Comparison of ENCODE assay signal across 13 cellular contexts in genomic region chr20:32448306-32449056, GRCh38.
DNase-seq lines count a peak whose midpoint lies in the region; ATAC-seq and TF ChIP-seq lines count a peak whose summit lies in the region.
"Had no signal": no experiment of that assay in that cellular context is flagged by ENCODE, and none has a peak within 500 bp of the region (broad histone marks: within the 10 kb centered on the region; RNA-seq: fewer than 3 reads in every experiment).

No MANE protein-coding gene starts in this region.

- H3K27me3 ChIP-seq in CD8-positive, alpha-beta T cell (ENCODE audit: insufficient read depth, low read length): no peaks in the 10 kb centered on the region
- no peaks in the 10 kb centered on the region for H3K27me3 ChIP-seq in RWPE2 (ENCODE audit: insufficient read depth, poor library complexity, severe bottlenecking)
- no peaks in the 10 kb centered on the region for H3K27me3 ChIP-seq in left ventricle myocardium inferior (ENCODE audit: low read depth)
- H3K27me3 ChIP-seq in trophoblast cell (ENCODE audit: insufficient read depth, low read length): no peaks in the 10 kb centered on the region
- H3K27me3 ChIP-seq: heart left ventricle, testis had no signal

- no peak overlapping the region for H2AFZ ChIP-seq in trophoblast cell (ENCODE audit: insufficient read depth, low read length, poor library complexity)

- H3K4me2 ChIP-seq in trophoblast cell (ENCODE audit: low read length): no peak overlapping the region

- no peak overlapping the region for H3K14ac ChIP-seq in trophoblast cell (ENCODE audit: low read length)

- no peak overlapping the region for H4K91ac ChIP-seq in trophoblast cell (ENCODE audit: low read depth, low read length)

- POLR2A ChIA-PET in CD8-positive, alpha-beta T cell (lab: Charles Lee): no interaction called here

- no peaks in the 10 kb centered on the region for H3K27me3 Mint-ChIP-seq in CD8-positive, alpha-beta T cell (ENCODE audit: low read depth)

- peak overlapping the region; percentile 81 for H3K27ac Mint-ChIP-seq in CD8-positive, alpha-beta T cell

- no peak overlapping the region for H3K4ac ChIP-seq in trophoblast cell (ENCODE audit: low read depth, low read length)

- H3K27ac ChIP-seq in CD8-positive, alpha-beta T cell (ENCODE audit: low read depth, low read length): no peak overlapping the region
- H3K27ac ChIP-seq in RWPE2 (ENCODE audit: poor library complexity, severe bottlenecking): no peak overlapping the region
- H3K27ac ChIP-seq in left ventricle myocardium inferior (replicated peaks): peak overlapping the region; percentile 56
- no peak overlapping the region for H3K27ac ChIP-seq in trophoblast cell (ENCODE audit: low read depth, low read length)

- H3K36me3 ChIP-seq in CD8-positive, alpha-beta T cell (ENCODE audit: insufficient read depth, low read length): peaks cover 45% of the 10 kb centered on the region
- H3K36me3 ChIP-seq in RWPE2 (ENCODE audit: low read depth) (peaks cover 15% of the 10 kb centered on the region), left ventricle myocardium inferior (peaks cover 26% of the 10 kb centered on the region), trophoblast cell (ENCODE audit: control insufficient read depth in 1 of 2, insufficient read depth in 2 of 2, low read length in 2 of 2) (peaks cover 72 to 84% of the 10 kb centered on the region in 2 experiments)

- no peak overlapping the region for H4K8ac ChIP-seq in trophoblast cell (ENCODE audit: low read depth, low read length)

- CTCF ChIA-PET in CD8-positive, alpha-beta T cell (lab: Charles Lee): interaction anchor here (1.4 to 3.0 kb wide), 2 partner anchors 8 to 204 kb away, joined by 3 to 11 read pairs; no protein-coding TSS in a partner anchor

- H3K4me3 Mint-ChIP-seq in CD8-positive, alpha-beta T cell: no peak overlapping the region

- H2BK5ac ChIP-seq in trophoblast cell (ENCODE audit: low read depth, low read length, poor library complexity): no peak overlapping the region

- no peaks in the 10 kb centered on the region for H3K79me2 ChIP-seq in trophoblast cell (ENCODE audit: control insufficient read depth, insufficient read depth, low read length, poor library complexity)

- WGBS in trophoblast cell (ENCODE audit: extremely low coverage, insufficient coverage, insufficient read length): no CpG with 5 or more reads among the region's 13 CpGs

- no peaks in the 10 kb centered on the region for H3K9me3 ChIP-seq in CD8-positive, alpha-beta T cell (ENCODE audit: low read length)
- H3K9me3 ChIP-seq in RWPE2 (ENCODE audit: severe bottlenecking) (no peaks in the 10 kb centered on the region), left ventricle myocardium inferior (replicated peaks) (no peaks in the 10 kb centered on the region), trophoblast cell (ENCODE audit: insufficient read depth, low read depth, low read length) (no peaks in the 10 kb centered on the region)
- H3K9me3 ChIP-seq: heart left ventricle, testis had no signal

- intact Hi-C loops in CD8-positive, alpha-beta T cell (cut with DNase I, micrococcal nuclease): loop anchor here (5.0 to 10.0 kb wide), 2 partner anchors 39 to 206 kb away; no protein-coding TSS in a partner anchor
- intact Hi-C loops in left ventricle myocardium inferior (cut with micrococcal nuclease): no loop called here

- peaks cover 26% of the 10 kb centered on the region for H3K4me1 Mint-ChIP-seq in CD8-positive, alpha-beta T cell (ENCODE audit: low read depth)

- H3K4me3 ChIP-seq in CD8-positive, alpha-beta T cell (ENCODE audit: low read depth, low read length): no peak overlapping the region
- H3K4me3 ChIP-seq in RWPE2 (ENCODE audit: severe bottlenecking) (no peak overlapping the region), left ventricle myocardium inferior (no peak overlapping the region), trophoblast cell (ENCODE audit: low read depth, low read length) (no peak overlapping the region)
- H3K4me3 ChIP-seq: heart left ventricle, testis had no signal

- H3K4me1 ChIP-seq in CD8-positive, alpha-beta T cell (ENCODE audit: insufficient read depth, low read length): peaks cover 22% of the 10 kb centered on the region
- H3K4me1 ChIP-seq in RWPE2 (ENCODE audit: insufficient read depth, poor library complexity, severe bottlenecking) (no peaks in the 10 kb centered on the region), left ventricle myocardium inferior (peaks cover 69% of the 10 kb centered on the region), trophoblast cell (ENCODE audit: control insufficient read depth in 1 of 2, insufficient read depth in 2 of 2, low read length in 2 of 2) (peaks cover 22 to 30% of the 10 kb centered on the region in 2 experiments)

- H3K23ac ChIP-seq in trophoblast cell (ENCODE audit: low read length): no peak overlapping the region

- H3K79me1 ChIP-seq in trophoblast cell (ENCODE audit: low read length): peaks cover 4% of the 10 kb centered on the region

- no peak overlapping the region for H2BK120ac ChIP-seq in trophoblast cell (ENCODE audit: insufficient read depth, low read length, poor library complexity)

- peaks cover 87% of the 10 kb centered on the region for H3K36me3 Mint-ChIP-seq in CD8-positive, alpha-beta T cell

- no peak for TF ChIP-seq CTCF in CD8-positive, alpha-beta T cell (IDR thresholded peaks at IDR 0.05)
- no peak for TF ChIP-seq CTCF in RWPE2 (IDR thresholded peaks at IDR 0.05; ENCODE audit: poor library complexity, severe bottlenecking)
- no peak for TF ChIP-seq CTCF in left ventricle myocardium inferior (IDR thresholded peaks at IDR 0.05; ENCODE audit: borderline replicate concordance)
- TF ChIP-seq CTCF in GM13976 (IDR thresholded peaks at IDR 0.05; ENCODE audit: borderline replicate concordance, control extremely low read depth, extremely low read depth, insufficient read depth, missing control alignments): no peak

- ATAC-seq in CD8-positive, alpha-beta T cell: no peak
- ATAC-seq in RWPE2 (ENCODE audit: low read depth) (no peak), GM19395 (IDR thresholded peaks at IDR 0.05; ENCODE audit: unreplicated experiment) (no peak), HG02852 (IDR thresholded peaks at IDR 0.05; ENCODE audit: unreplicated experiment) (no peak), HG02981 (IDR thresholded peaks at IDR 0.05; ENCODE audit: unreplicated experiment) (no peak)

- no peak overlapping the region for H3K18ac ChIP-seq in trophoblast cell (ENCODE audit: low read length)

- H2BK12ac ChIP-seq in trophoblast cell (ENCODE audit: low read length): no peak overlapping the region

- no peak overlapping the region for H2AK5ac ChIP-seq in trophoblast cell (ENCODE audit: low read length)

- DNase-seq in CD8-positive, alpha-beta T cell: no peak
- DNase-seq in RWPE2 (ENCODE audit: low spot score) (peak; percentile 78), left ventricle myocardium inferior (no peak), trophoblast cell (peak in 1 of 2 donors; percentile 5), GM13976 (ENCODE audit: low spot score) (no peak)
- DNase-seq: KBM-7; OCI-M1; stimulated activated CD4-positive, alpha-beta T cell treated with anti-CD3 and anti-CD28 coated beads, Interleukin-4, amount 100 ng/mL, for 24 hours; testis had no signal

- H4K12ac ChIP-seq in trophoblast cell (ENCODE audit: low read depth, low read length): peak overlapping the region; percentile 9

- no peak overlapping the region for H3K9ac ChIP-seq in trophoblast cell (ENCODE audit: low read length)

- no peaks in the 10 kb centered on the region for H3K9me3 Mint-ChIP-seq in CD8-positive, alpha-beta T cell

- in situ Hi-C loops in GM13976 (cut with MboI; ENCODE audit: low sequenced_read_pairs, unreplicated experiment): no loop called here
